ENCODE assay signal across 19 cellular contexts in the genomic region with DNA sequence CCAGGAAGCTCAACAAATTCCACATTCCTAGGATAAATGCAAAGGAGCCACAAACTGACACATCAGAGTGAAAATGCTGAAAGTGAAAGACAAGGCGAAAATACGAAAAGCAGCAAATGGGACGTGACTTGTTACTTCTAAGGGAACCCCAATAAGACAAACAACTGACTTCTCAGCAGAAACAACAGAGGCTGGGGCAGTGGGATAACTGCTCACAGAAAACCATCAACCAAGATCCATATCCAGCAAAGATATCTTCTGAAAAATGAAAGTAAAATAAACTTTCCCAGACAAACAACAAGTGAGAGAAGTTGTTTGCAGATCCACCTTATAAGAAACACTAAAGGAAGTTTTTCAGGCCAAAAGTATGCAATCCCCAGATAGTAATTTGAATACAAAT.
"Had no signal": no experiment of that assay in that cellular context is flagged by ENCODE, and none has a peak within 500 bp of the region (broad histone marks: within the 10 kb centered on the region; RNA-seq: fewer than 3 reads in every experiment).

No MANE protein-coding gene starts in this region.

- H3K27me3 Mint-ChIP-seq: memory B cell, progenitor cell of endocrine pancreas had no signal

- DNase-seq: dermis blood vessel endothelial cell; endodermal cell; erythroblast; foreskin keratinocyte; immature natural killer cell; left ventricle myocardium inferior; lower lobe of right lung; occipital lobe; right cardiac atrium; small intestine; stimulated activated CD4-positive, alpha-beta T cell treated with anti-CD3 and anti-CD28 coated beads, Interleukin-12 subunit alpha, Interleukin-12 subunit beta, amount 100 ng/mL, for 4 hours; stimulated activated naive CD4-positive, alpha-beta T cell treated with Interleukin-2 at 50 U/mL for 16 hours; trophoblast cell had no signal

- ATAC-seq: foreskin keratinocyte, left cardiac atrium, lower lobe of right lung, pancreas, right cardiac atrium had no signal

- H3K27ac Mint-ChIP-seq: endodermal cell, memory B cell, mesothelial cell of epicardium, nephron had no signal

- H3K4me3 Mint-ChIP-seq: endodermal cell, immature natural killer cell, memory B cell, mesothelial cell of epicardium, nephron had no signal

- H3K9me3 Mint-ChIP-seq: endodermal cell, immature natural killer cell, memory B cell, mesothelial cell of epicardium, nephron had no signal

- H3K4me1 Mint-ChIP-seq: endodermal cell, memory B cell, nephron had no signal
